ENCODE assay signal across 13 cellular contexts in genomic region chr6:102670756-102671155, GRCh38.
DNase-seq lines count a peak whose midpoint lies in the region; TF ChIP-seq lines count a peak whose summit lies in the region.
"Had no signal": no experiment of that assay in that cellular context is flagged by ENCODE, and none has a peak within 500 bp of the region (broad histone marks: within the 10 kb centered on the region; RNA-seq: fewer than 3 reads in every experiment).

No MANE protein-coding gene starts in this region.

- no peaks in the 10 kb centered on the region for H3K36me3 Mint-ChIP-seq in activated T-cell treated with anti-CD3 and anti-CD28 coated beads, Interleukin-2, amount 50 U/mL, for 24 hours (ENCODE audit: low read depth)
- H3K36me3 Mint-ChIP-seq: CD8-positive, alpha-beta memory T cell had no signal

- no peak for TF ChIP-seq CTCF in epithelial cell of esophagus (IDR thresholded peaks at IDR 0.05; ENCODE audit: insufficient read depth, low read depth, low read length, missing control alignments)

- H3K27me3 Mint-ChIP-seq in activated T-cell treated with anti-CD3 and anti-CD28 coated beads, Interleukin-2, amount 50 U/mL, for 24 hours: no peaks in the 10 kb centered on the region
- H3K27me3 Mint-ChIP-seq: CD8-positive, alpha-beta memory T cell had no signal

- no peak overlapping the region for H3K4me3 Mint-ChIP-seq in activated T-cell treated with anti-CD3 and anti-CD28 coated beads, Interleukin-2, amount 50 U/mL, for 24 hours
- H3K4me3 Mint-ChIP-seq: CD8-positive, alpha-beta memory T cell had no signal

- DNase-seq in ELR (ENCODE audit: low read depth) (peak; percentile 1), NCI-H446 (lab: John Stamatoyannopoulos, UW) (peak; percentile 63 to 74), amniotic epithelial cell (ENCODE audit: low read depth) (peak; percentile 8), epithelial cell of esophagus (ENCODE audit: low read depth) (peak; percentile 3), amniotic stem cell (lab: John Stamatoyannopoulos, UW) (no peak), NCI-H2171 treated with DMSO at 0.1 percent for 48 hours (lab: John Stamatoyannopoulos, UW) (no peak)
- DNase-seq in activated T-cell treated with anti-CD3 and anti-CD28 coated beads, Interleukin-2, amount 50 U/mL, for 24 hours: no peak
- DNase-seq: 8988T; AML-193; Caco-2; CD8-positive, alpha-beta memory T cell; DND-41 had no signal

- H3K9me3 Mint-ChIP-seq in activated T-cell treated with anti-CD3 and anti-CD28 coated beads, Interleukin-2, amount 50 U/mL, for 24 hours: peaks cover 4% of the 10 kb centered on the region

- H3K4me1 Mint-ChIP-seq in activated T-cell treated with anti-CD3 and anti-CD28 coated beads, Interleukin-2, amount 50 U/mL, for 24 hours (ENCODE audit: low read depth): no peaks in the 10 kb centered on the region
- H3K4me1 Mint-ChIP-seq: CD8-positive, alpha-beta memory T cell had no signal

- H3K4me3 ChIP-seq in epithelial cell of esophagus (ENCODE audit: low read length): no peak overlapping the region
- H3K4me3 ChIP-seq: BLaER1 had no signal

- no peak overlapping the region for H3K27ac Mint-ChIP-seq in activated T-cell treated with anti-CD3 and anti-CD28 coated beads, Interleukin-2, amount 50 U/mL, for 24 hours
- H3K27ac Mint-ChIP-seq: CD8-positive, alpha-beta memory T cell had no signal

Comparison
In these comparisons a context has a peak if more than half of its experiments do, and no peak if none do; other contexts are left out.
1. DNase-seq: peak in ELR (single experiment), NCI-H446 (2 of 2), amniotic epithelial cell (single experiment) and epithelial cell of esophagus (single experiment); none in amniotic stem cell (single experiment), NCI-H2171 treated with DMSO at 0.1 percent for 48 hours (single experiment) and activated T-cell treated with anti-CD3 and anti-CD28 coated beads, Interleukin-2, amount 50 U/mL, for 24 hours (single experiment).